Comparison of ENCODE assay signal across 8 cellular contexts in genomic region chr11:128551641-128552335, GRCh38. TPM values are rescaled to one million over a fixed set of nuclear protein-coding genes. Genes with fewer than 3 reads are reported as not detected.
DNase-seq lines count a peak whose midpoint lies in the region; ATAC-seq, FAIRE-seq and TF ChIP-seq lines count a peak whose summit lies in the region.

No MANE protein-coding gene starts in this region.

- DNase-seq in GM18507 (ENCODE audit: extremely low spot score, insufficient read length, low read depth) (peak; percentile 33), fibroblast of mammary gland (ENCODE audit: low read depth) (peak; percentile 10), left lung (no peak), prostate gland (ENCODE audit: low spot score) (no peak), HCEC 1CT (no peak), ascending aorta (ENCODE audit: low spot score in 2 of 2) (no peak)

- TF ChIP-seq CTCF in fibroblast of mammary gland (conservative IDR thresholded peaks at IDR 0.05; ENCODE audit: control insufficient read depth, insufficient read depth, low read depth, low read length) (no peak), left lung (IDR thresholded peaks at IDR 0.05) (no peak), prostate gland (IDR thresholded peaks at IDR 0.05) (no peak), ascending aorta (IDR thresholded peaks at IDR 0.05) (no peak)

- H3K4me1 ChIP-seq in left lung (peaks cover 10 to 60% of the 10 kb centered on the region in 2 donors), prostate gland (replicated peaks) (no peaks in the 10 kb centered on the region), ascending aorta (peaks cover 2 to 8% of the 10 kb centered on the region in 2 donors)

- H3K4me3 ChIP-seq in fibroblast of mammary gland (ENCODE audit: control insufficient read depth, low read depth, low read length), result no peak overlapping the region
- no peak overlapping the region for H3K4me3 ChIP-seq in left lung
- H3K4me3 ChIP-seq in prostate gland, result no peak overlapping the region
- no peak overlapping the region for H3K4me3 ChIP-seq in ascending aorta

- H3K27ac ChIP-seq in left lung (peak overlapping the region in 1 of 2 donors; percentile 21), prostate gland (no peak overlapping the region), ascending aorta (no peak overlapping the region)

- peak; percentile 99 for FAIRE-seq in GM18507 (lab: Jason Lieb, UNC)

- intact Hi-C loops in left lung (cut with DNase I) (no loop called here), prostate gland (cut with DNase I) (no loop called here), ascending aorta (cut with DNase I) (no loop called here)

- peak; percentile 60 for ATAC-seq in GM21390 (IDR thresholded peaks at IDR 0.05; ENCODE audit: unreplicated experiment)
- peak; percentile 62 for ATAC-seq in HG03520 (IDR thresholded peaks at IDR 0.05; ENCODE audit: unreplicated experiment)
- ATAC-seq in left lung, result no peak

- H3K27me3 ChIP-seq in left lung (no peaks in the 10 kb centered on the region), prostate gland (replicated peaks; ENCODE audit: insufficient read depth) (no peaks in the 10 kb centered on the region), ascending aorta (no peaks in the 10 kb centered on the region)

- WGBS in prostate gland, result 89% methylated on average over 9 of the region's 9 CpGs

- H3K9me3 ChIP-seq in left lung (no peaks in the 10 kb centered on the region), prostate gland (no peaks in the 10 kb centered on the region), ascending aorta (no peaks in the 10 kb centered on the region)

- H3K36me3 ChIP-seq in left lung, result no peaks in the 10 kb centered on the region
- H3K36me3 ChIP-seq in prostate gland, result no peaks in the 10 kb centered on the region
- no peaks in the 10 kb centered on the region for H3K36me3 ChIP-seq in ascending aorta

- TF ChIP-seq POLR2A in prostate gland (IDR thresholded peaks at IDR 0.05), result no peak

RNA-seq across cellular contexts. Expression of gene ETS1, which starts 35.6 kb away (rescaled TPM):
- total RNA-seq in left lung (100 to 1,000 TPM in 1 of 2 donors, 10 to 100 TPM in 1; 70.2 to 108 TPM), prostate gland (10 to 100 TPM; 15.2 to 30.0 TPM), ascending aorta (88.0 TPM)

Comparison
In these comparisons a context has a peak if more than half of its experiments do, and no peak if none do; other contexts are left out.
1. DNase-seq: peak in GM18507 (single experiment) and fibroblast of mammary gland (single experiment); none in left lung (0 of 2), prostate gland (single experiment), HCEC 1CT (single experiment) and ascending aorta (0 of 2).